Comparison of ENCODE assay signal across 33 cellular contexts in genomic region chr13:100173203-100173602, GRCh38.
"Had no signal": no experiment of that assay in that cellular context is flagged by ENCODE, and none has a peak within 500 bp of the region (broad histone marks: within the 10 kb centered on the region; RNA-seq: fewer than 3 reads in every experiment).

No MANE protein-coding gene starts in this region.

- H3K4me1 ChIP-seq: ascending aorta had no signal

- H3K36me3 ChIP-seq: ascending aorta, esophagus muscularis mucosa, gastroesophageal sphincter, heart right ventricle had no signal

- FAIRE-seq: colon had no signal

- ATAC-seq: activated CD4-positive, alpha-beta T cell treated with anti-CD3 and anti-CD28 coated beads for 36 hours; activated CD8-positive, alpha-beta memory T cell treated with anti-CD3 and anti-CD28 coated beads, Interleukin-2, amount 10 ng/mL, durations not matched to agents 7 days and 5 days; activated CD8-positive, alpha-beta T cell treated with anti-CD3 and anti-CD28 coated beads, Interleukin-2, amount 10 ng/mL, durations not matched to agents 7 days and 5 days; activated naive CD4-positive, alpha-beta T cell treated with anti-CD3 and anti-CD28 coated beads, Interleukin-2, amount 50 U/mL, for 72 hours; effector memory CD8-positive, alpha-beta T cell; gastroesophageal sphincter; heart right ventricle; T-helper 17 cell had no signal

- H3K4me3 ChIP-seq: ascending aorta, esophagus muscularis mucosa, gastroesophageal sphincter, heart right ventricle had no signal

- H3K27me3 Mint-ChIP-seq: activated CD4-positive, alpha-beta memory T cell treated with anti-CD3 and anti-CD28 coated beads for 36 hours; activated CD4-positive, alpha-beta T cell treated with anti-CD3 and anti-CD28 coated beads for 36 hours; activated CD4-positive, alpha-beta T cell treated with anti-CD3 and anti-CD28 coated beads, Interleukin-2, amount 10 ng/mL, durations not matched to agents 24 days and 14 days; activated CD8-positive, alpha-beta memory T cell treated with anti-CD3 and anti-CD28 coated beads, Interleukin-2, amount 10 ng/mL, durations not matched to agents 7 days and 5 days; activated naive CD4-positive, alpha-beta T cell treated with anti-CD3 and anti-CD28 coated beads, Interleukin-2, amount 10 ng/mL, durations not matched to agents 7 days and 5 days; activated naive CD8-positive, alpha-beta T cell treated with anti-CD3 and anti-CD28 coated beads, Interleukin-2, amount 10 ng/mL, durations not matched to agents 7 days and 5 days; brain; effector memory CD8-positive, alpha-beta T cell; T-helper 17 cell had no signal

- H3K4me1 Mint-ChIP-seq: activated CD4-positive, alpha-beta T cell treated with anti-CD3 and anti-CD28 coated beads for 36 hours; activated CD4-positive, alpha-beta T cell treated with anti-CD3 and anti-CD28 coated beads, Interleukin-2, amount 10 ng/mL, durations not matched to agents 24 days and 14 days; activated CD8-positive, alpha-beta memory T cell treated with anti-CD3 and anti-CD28 coated beads, Interleukin-2, amount 10 ng/mL, durations not matched to agents 7 days and 5 days; activated naive CD4-positive, alpha-beta T cell treated with anti-CD3 and anti-CD28 coated beads, Interleukin-2, amount 10 ng/mL, durations not matched to agents 7 days and 5 days; activated naive CD8-positive, alpha-beta T cell treated with anti-CD3 and anti-CD28 coated beads, Interleukin-2, amount 10 ng/mL, durations not matched to agents 7 days and 5 days; T-helper 17 cell had no signal

- H3K27me3 ChIP-seq: ascending aorta, esophagus muscularis mucosa, gastroesophageal sphincter, heart right ventricle had no signal

- H3K9me3 Mint-ChIP-seq: activated CD4-positive, alpha-beta memory T cell treated with anti-CD3 and anti-CD28 coated beads for 36 hours; activated CD4-positive, alpha-beta T cell treated with anti-CD3 and anti-CD28 coated beads, Interleukin-2, amount 10 ng/mL, durations not matched to agents 24 days and 14 days; activated naive CD4-positive, alpha-beta T cell treated with anti-CD3 and anti-CD28 coated beads, Interleukin-2, amount 50 U/mL, for 72 hours; activated T-helper 1 cell treated with anti-CD3 and anti-CD28 coated beads, Interleukin-12 subunit alpha, Interleukin-12 subunit beta, Interleukin-2, Interleukin-4 antibody, amounts not matched to agents 30 ng/mL and 10 ng/mL and 1 ng/mL, durations not matched to agents 14 hours and 24 hours and 36 hours; effector memory CD8-positive, alpha-beta T cell had no signal

- DNase-seq: activated CD4-positive, alpha-beta memory T cell treated with anti-CD3 and anti-CD28 coated beads for 36 hours; activated CD4-positive, alpha-beta T cell treated with anti-CD3 and anti-CD28 coated beads for 36 hours; activated CD4-positive, alpha-beta T cell treated with anti-CD3 and anti-CD28 coated beads, Interleukin-2, amount 10 ng/mL, durations not matched to agents 24 days and 14 days; activated CD4-positive, CD25-positive, alpha-beta regulatory T cell; activated CD4-positive, CD25-positive, alpha-beta regulatory T cell treated with anti-CD3 and anti-CD28 coated beads, Interleukin-2, amount 50 U/mL, for 72 hours; activated CD8-positive, alpha-beta memory T cell treated with anti-CD3 and anti-CD28 coated beads, Interleukin-2, amount 10 ng/mL, durations not matched to agents 7 days and 5 days; activated CD8-positive, alpha-beta memory T cell treated with anti-CD3 and anti-CD28 coated beads, Interleukin-2, amount 50 U/mL, for 4 hours; activated CD8-positive, alpha-beta T cell treated with anti-CD3 and anti-CD28 coated beads, Interleukin-2, amount 10 ng/mL, durations not matched to agents 7 days and 5 days; activated gamma-delta T cell; activated naive CD4-positive, alpha-beta T cell; activated naive CD4-positive, alpha-beta T cell treated with anti-CD3 and anti-CD28 coated beads, Interleukin-2, amount 10 ng/mL, durations not matched to agents 7 days and 5 days; activated naive CD8-positive, alpha-beta T cell treated with anti-CD3 and anti-CD28 coated beads, Interleukin-2, amount 10 ng/mL, durations not matched to agents 7 days and 5 days; activated T-cell treated with anti-CD3 and anti-CD28 coated beads, Interleukin-2, amount 50 U/mL, for 1 hour; activated T-cell treated with anti-CD3 and anti-CD28 coated beads, Interleukin-2, amount 50 U/mL, for 48 hours; caudate nucleus; cortex of kidney; dermis blood vessel endothelial cell; effector CD4-positive, alpha-beta T cell; effector memory CD8-positive, alpha-beta T cell; erythroblast; foreskin melanocyte; heart right ventricle; T-helper 1 cell; T-helper 17 cell; T1000 had no signal

- H3K9me3 ChIP-seq: ascending aorta, esophagus muscularis mucosa, gastroesophageal sphincter, heart right ventricle had no signal

- H3K4me3 Mint-ChIP-seq: activated CD4-positive, alpha-beta memory T cell treated with anti-CD3 and anti-CD28 coated beads for 36 hours; activated CD4-positive, alpha-beta T cell treated with anti-CD3 and anti-CD28 coated beads for 36 hours; activated CD4-positive, alpha-beta T cell treated with anti-CD3 and anti-CD28 coated beads, Interleukin-2, amount 10 ng/mL, durations not matched to agents 24 days and 14 days; activated CD8-positive, alpha-beta memory T cell treated with anti-CD3 and anti-CD28 coated beads, Interleukin-2, amount 10 ng/mL, durations not matched to agents 7 days and 5 days; activated CD8-positive, alpha-beta T cell treated with anti-CD3 and anti-CD28 coated beads, Interleukin-2, amount 10 ng/mL, durations not matched to agents 7 days and 5 days; activated naive CD4-positive, alpha-beta T cell treated with anti-CD3 and anti-CD28 coated beads, Interleukin-2, amount 10 ng/mL, durations not matched to agents 7 days and 5 days; activated naive CD8-positive, alpha-beta T cell treated with anti-CD3 and anti-CD28 coated beads, Interleukin-2, amount 10 ng/mL, durations not matched to agents 7 days and 5 days; activated T-helper 1 cell treated with anti-CD3 and anti-CD28 coated beads, Interleukin-12 subunit alpha, Interleukin-12 subunit beta, Interleukin-2, Interleukin-4 antibody, amounts not matched to agents 30 ng/mL and 10 ng/mL and 1 ng/mL, durations not matched to agents 14 hours and 24 hours and 36 hours; brain; effector memory CD8-positive, alpha-beta T cell; T-helper 17 cell; T-helper 2 cell treated with Interferon-gamma antibody and Interleukin-4, amounts not matched to agents 5 μg/mL and 100 μg/mL, for 36 hours had no signal

- H3K27ac Mint-ChIP-seq: activated CD4-positive, alpha-beta memory T cell treated with anti-CD3 and anti-CD28 coated beads for 36 hours; activated CD4-positive, alpha-beta T cell treated with anti-CD3 and anti-CD28 coated beads for 36 hours; activated CD4-positive, alpha-beta T cell treated with anti-CD3 and anti-CD28 coated beads, Interleukin-2, amount 10 ng/mL, durations not matched to agents 24 days and 14 days; activated CD8-positive, alpha-beta memory T cell treated with anti-CD3 and anti-CD28 coated beads, Interleukin-2, amount 10 ng/mL, durations not matched to agents 7 days and 5 days; activated CD8-positive, alpha-beta T cell treated with anti-CD3 and anti-CD28 coated beads, Interleukin-2, amount 10 ng/mL, durations not matched to agents 7 days and 5 days; activated naive CD4-positive, alpha-beta T cell treated with anti-CD3 and anti-CD28 coated beads, Interleukin-2, amount 10 ng/mL, durations not matched to agents 7 days and 5 days; activated naive CD4-positive, alpha-beta T cell treated with anti-CD3 and anti-CD28 coated beads, Interleukin-2, amount 50 U/mL, for 72 hours; activated naive CD8-positive, alpha-beta T cell treated with anti-CD3 and anti-CD28 coated beads, Interleukin-2, amount 10 ng/mL, durations not matched to agents 7 days and 5 days; activated T-helper 1 cell treated with anti-CD3 and anti-CD28 coated beads, Interleukin-12 subunit alpha, Interleukin-12 subunit beta, Interleukin-2, Interleukin-4 antibody, amounts not matched to agents 30 ng/mL and 10 ng/mL and 1 ng/mL, durations not matched to agents 14 hours and 24 hours and 36 hours; brain; effector memory CD8-positive, alpha-beta T cell; T-helper 17 cell; T-helper 2 cell treated with Interferon-gamma antibody and Interleukin-4, amounts not matched to agents 5 μg/mL and 100 μg/mL, for 36 hours had no signal

- H3K27ac ChIP-seq: ascending aorta, esophagus muscularis mucosa, gastroesophageal sphincter, heart right ventricle had no signal
